Comparison of ENCODE assay signal across 9 cellular contexts in the genomic region with DNA sequence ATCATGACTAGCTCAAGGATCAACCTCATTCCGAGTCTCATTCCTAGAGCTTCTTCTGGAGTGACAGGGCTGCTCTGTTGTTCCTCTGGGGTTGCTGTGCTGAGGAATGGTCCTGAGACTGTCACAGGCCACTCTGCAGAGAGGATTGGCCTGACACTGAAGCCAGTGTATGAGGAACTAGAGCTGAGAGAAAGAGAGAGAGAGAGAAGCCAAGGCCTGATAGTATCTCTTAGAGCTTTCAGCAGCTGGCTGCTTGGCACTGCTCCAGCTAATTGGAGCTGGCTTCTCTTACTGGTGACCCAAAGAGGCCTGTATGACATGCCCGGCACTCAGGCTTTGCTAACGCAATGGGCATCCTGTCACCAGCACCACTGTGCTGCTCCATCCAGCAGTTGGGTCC.
DNase-seq lines count a peak whose midpoint lies in the region; ATAC-seq and TF ChIP-seq lines count a peak whose summit lies in the region.
"Had no signal": no experiment of that assay in that cellular context is flagged by ENCODE, and none has a peak within 500 bp of the region (broad histone marks: within the 10 kb centered on the region; RNA-seq: fewer than 3 reads in every experiment).

No MANE protein-coding gene starts in this region.

- no peaks in the 10 kb centered on the region for H3K9me3 Mint-ChIP-seq in CD4-positive, alpha-beta T cell

- H3K9me3 ChIP-seq in CD4-positive, alpha-beta T cell (ENCODE audit: control insufficient read depth, low read length), result no peaks in the 10 kb centered on the region

- POLR2A ChIA-PET in CD4-positive, alpha-beta T cell (lab: Charles Lee), result no interaction called here

- intact Hi-C loops in lower leg skin (cut with DNase I; ENCODE audit: low total_unique reads), result no loop called here
- intact Hi-C loops in CD4-positive, alpha-beta T cell (cut with DNase I, micrococcal nuclease), result no loop called here

- DNase-seq in COLO668 (lab: John Stamatoyannopoulos, UW; ENCODE audit: unreplicated experiment) (peak; percentile 91), SKM-1 treated with dmso at 0.1 percent for 144 hours (lab: John Stamatoyannopoulos, UW; ENCODE audit: unreplicated experiment) (peak; percentile 52), lower leg skin (ENCODE audit: low spot score in 2 of 2) (peak; percentile 32 to 87), NCI-H187 (lab: John Stamatoyannopoulos, UW) (no peak)
- DNase-seq in stimulated activated naive CD4-positive, alpha-beta T cell treated with Interleukin-2 at 50 U/mL for 16 hours (lab: John Stamatoyannopoulos, UW), result no peak
- no peak for DNase-seq in CD4-positive, alpha-beta T cell
- DNase-seq: brain microvascular endothelial cell had no signal

- WGBS in lower leg skin, 2 donors, result 49 to 56% methylated on average over 3 of the region's 3 CpGs

- no peaks in the 10 kb centered on the region for H3K27me3 Mint-ChIP-seq in CD4-positive, alpha-beta T cell

- no peak for TF ChIP-seq CTCF in lower leg skin (IDR thresholded peaks at IDR 0.05)
- no peak for TF ChIP-seq CTCF in CD4-positive, alpha-beta T cell (IDR thresholded peaks at IDR 0.05)

- no peaks in the 10 kb centered on the region for H3K27me3 ChIP-seq in CD4-positive, alpha-beta T cell (ENCODE audit: control insufficient read depth, insufficient read depth, low read length)
- H3K27me3 ChIP-seq: brain microvascular endothelial cell had no signal

- TF ChIP-seq POLR2A in lower leg skin (IDR thresholded peaks at IDR 0.05), result no peak

- no peaks in the 10 kb centered on the region for H3K4me1 Mint-ChIP-seq in CD4-positive, alpha-beta T cell (ENCODE audit: low read depth)

- no peaks in the 10 kb centered on the region for H3K36me3 Mint-ChIP-seq in CD4-positive, alpha-beta T cell (ENCODE audit: low read depth)

- H3K4me3 Mint-ChIP-seq in CD4-positive, alpha-beta T cell, result no peak overlapping the region

- CTCF ChIA-PET in CD4-positive, alpha-beta T cell (lab: Charles Lee), result no interaction called here

- H3K27ac ChIP-seq in CD4-positive, alpha-beta T cell (ENCODE audit: low read depth, low read length), result no peak overlapping the region
- H3K27ac ChIP-seq: brain microvascular endothelial cell had no signal

- no peak overlapping the region for H3K27ac Mint-ChIP-seq in CD4-positive, alpha-beta T cell

- no peak overlapping the region for H3K4me3 ChIP-seq in lower leg skin (ENCODE audit: low read depth, poor library complexity, severe bottlenecking)

- ATAC-seq in HG02678 (IDR thresholded peaks at IDR 0.05; ENCODE audit: unreplicated experiment), result peak; percentile 77
- ATAC-seq in GM18870 (IDR thresholded peaks at IDR 0.05; ENCODE audit: unreplicated experiment), result no peak
- ATAC-seq in CD4-positive, alpha-beta T cell (ENCODE audit: poor library complexity), result no peak

Comparison
In these comparisons a context has a peak if more than half of its experiments do, and no peak if none do; other contexts are left out.
1. DNase-seq: peak in COLO668 (single experiment), SKM-1 treated with dmso at 0.1 percent for 144 hours (single experiment) and lower leg skin (2 of 2); none in NCI-H187 (0 of 2), stimulated activated naive CD4-positive, alpha-beta T cell treated with Interleukin-2 at 50 U/mL for 16 hours (single experiment) and CD4-positive, alpha-beta T cell (0 of 10).